In the genomic region with DNA sequence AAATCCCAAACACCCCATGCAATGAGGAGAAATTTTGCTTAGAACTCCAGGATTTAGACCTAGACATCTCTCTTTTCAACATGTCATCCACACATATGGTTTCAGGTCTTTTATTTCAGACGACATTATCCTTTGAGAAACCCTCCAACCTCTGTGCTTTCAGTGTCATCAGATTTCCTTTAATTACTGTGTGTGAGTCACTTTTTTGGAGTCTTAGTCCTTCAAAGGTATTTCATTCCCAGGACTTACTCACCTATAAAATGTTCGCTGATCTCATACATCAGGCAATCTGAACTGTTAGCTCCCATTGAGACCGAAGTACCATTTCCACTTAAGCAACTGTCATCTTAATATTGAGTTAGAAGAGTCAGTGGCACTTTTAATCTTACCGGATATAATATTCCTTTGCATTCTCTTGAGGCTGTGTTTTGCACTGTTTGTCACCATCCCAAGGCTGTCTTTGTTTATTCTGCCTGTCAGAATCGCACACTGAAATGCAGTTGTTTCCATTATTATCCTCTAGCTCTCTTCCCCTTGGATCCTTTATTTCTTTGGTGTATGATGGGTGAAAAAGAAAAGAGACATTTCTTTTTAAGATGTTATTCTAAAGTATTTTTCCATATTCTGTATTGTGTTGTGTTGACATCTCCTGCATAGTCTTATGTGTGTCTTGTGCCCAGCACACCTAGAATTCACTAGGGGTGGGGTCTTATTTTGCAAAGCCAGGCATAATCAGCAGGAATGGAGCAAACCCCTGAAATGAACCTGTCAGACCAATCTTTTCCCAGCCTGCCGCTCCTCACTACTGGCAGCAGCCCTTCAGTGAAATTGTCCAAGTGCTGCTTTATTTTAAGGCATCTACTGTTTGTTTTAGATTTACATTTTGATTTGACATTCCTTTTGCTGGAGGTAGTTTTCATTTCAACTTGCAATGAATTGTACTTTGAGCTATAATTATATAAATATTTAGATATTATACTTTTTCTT, we compare ENCODE assay signal across 12 cellular contexts.
DNase-seq lines count a peak whose midpoint lies in the region; ATAC-seq and TF ChIP-seq lines count a peak whose summit lies in the region.
"Had no signal": no experiment of that assay in that cellular context is flagged by ENCODE, and none has a peak within 500 bp of the region (broad histone marks: within the 10 kb centered on the region; RNA-seq: fewer than 3 reads in every experiment).

No MANE protein-coding gene starts in this region.

- peaks cover 39% of the 10 kb centered on the region for H3F3A ChIP-seq in SK-N-SH (replicated peaks; ENCODE audit: insufficient read depth)

- TF ChIP-seq EP300 in SK-N-SH (IDR thresholded peaks at IDR 0.05; ENCODE audit: borderline replicate concordance in 1 of 2, low read depth in 1 of 2, low read length in 1 of 2) = peak in 1 of 2 experiments; percentile 69; a peak in 1 of 4 replicates

- ATAC-seq in activated T-cell treated with anti-CD3 and anti-CD28 coated beads, Interleukin-2, amount 50 U/mL, for 4 hours = no peak
- ATAC-seq in foreskin keratinocyte = peak; percentile 99
- ATAC-seq in GM19023 (IDR thresholded peaks at IDR 0.05; ENCODE audit: unreplicated experiment) = no peak
- no peak for ATAC-seq in activated CD4-positive, alpha-beta T cell treated with anti-CD3 and anti-CD28 coated beads for 36 hours
- ATAC-seq: T-helper 17 cell had no signal

- H3K4me1 ChIP-seq in SK-N-SH (ENCODE audit: control insufficient read depth in 1 of 2, insufficient read depth in 2 of 2, low read depth in 1 of 2, low read length in 1 of 2) = peaks cover 0 to 14% of the 10 kb centered on the region in 2 experiments; a peak in 3 of 4 replicates
- peaks cover 33% of the 10 kb centered on the region for H3K4me1 ChIP-seq in foreskin keratinocyte
- H3K4me1 ChIP-seq in vagina = peaks cover 15% of the 10 kb centered on the region

- H3K9me3 ChIP-seq in SK-N-SH (no peaks in the 10 kb centered on the region), vagina (no peaks in the 10 kb centered on the region)
- H3K9me3 ChIP-seq: thyroid gland had no signal

- peaks cover 14% of the 10 kb centered on the region for H3K9me3 Mint-ChIP-seq in activated T-cell treated with anti-CD3 and anti-CD28 coated beads, Interleukin-2, amount 50 U/mL, for 24 hours
- peaks cover 2% of the 10 kb centered on the region for H3K9me3 Mint-ChIP-seq in activated T-cell treated with anti-CD3 and anti-CD28 coated beads, Interleukin-2, amount 50 U/mL, for 4 hours
- H3K9me3 Mint-ChIP-seq in activated CD4-positive, alpha-beta T cell treated with anti-CD3 and anti-CD28 coated beads for 36 hours (ENCODE audit: low read depth) = no peaks in the 10 kb centered on the region

- peaks cover 64% of the 10 kb centered on the region for H3K79me2 ChIP-seq in SK-N-SH (ENCODE audit: insufficient read depth)

- 18% methylated on average over 6 of the region's 6 CpGs for WGBS in SK-N-SH (ENCODE audit: low lambda C conversion rate)

- DNase-seq in activated T-cell treated with anti-CD3 and anti-CD28 coated beads, Interleukin-2, amount 50 U/mL, for 24 hours = no peak
- no peak for DNase-seq in activated T-cell treated with anti-CD3 and anti-CD28 coated beads, Interleukin-2, amount 50 U/mL, for 4 hours
- no peak for DNase-seq in SK-N-SH
- DNase-seq in foreskin keratinocyte = peak; percentile 64 to 85
- DNase-seq in vagina (ENCODE audit: extremely low spot score in 2 of 2) = no peak
- DNase-seq in NCI-H1930 (lab: John Stamatoyannopoulos, UW) = no peak
- no peak for DNase-seq in activated CD4-positive, alpha-beta T cell treated with anti-CD3 and anti-CD28 coated beads for 36 hours
- DNase-seq: anterior cingulate cortex, NCI-H82, T-helper 17 cell had no signal

- peaks cover 12% of the 10 kb centered on the region for H3K4me1 Mint-ChIP-seq in activated T-cell treated with anti-CD3 and anti-CD28 coated beads, Interleukin-2, amount 50 U/mL, for 24 hours (ENCODE audit: low read depth)
- peaks cover 5% of the 10 kb centered on the region for H3K4me1 Mint-ChIP-seq in activated T-cell treated with anti-CD3 and anti-CD28 coated beads, Interleukin-2, amount 50 U/mL, for 4 hours (ENCODE audit: low read depth)
- peaks cover 10% of the 10 kb centered on the region for H3K4me1 Mint-ChIP-seq in activated CD4-positive, alpha-beta T cell treated with anti-CD3 and anti-CD28 coated beads for 36 hours

- no peaks in the 10 kb centered on the region for H3K9me2 ChIP-seq in SK-N-SH

- H2AFZ ChIP-seq in SK-N-SH (ENCODE audit: low read depth) = no peak overlapping the region

- CTCF ChIA-PET in SK-N-SH (lab: Yijun Ruan, JAX) = interaction anchor here (0.5 to 1.2 kb wide), 3 partner anchors 11 to 253 kb away, joined by 3 to 4 read pairs (median 3); no protein-coding TSS in a partner anchor
- CTCF ChIA-PET in activated CD4-positive, alpha-beta T cell treated with anti-CD3 and anti-CD28 coated beads for 36 hours (lab: Charles Lee) = no interaction called here

- H3K27me3 ChIP-seq in SK-N-SH (ENCODE audit: insufficient read depth) (no peaks in the 10 kb centered on the region), foreskin keratinocyte (no peaks in the 10 kb centered on the region), vagina (no peaks in the 10 kb centered on the region)
- H3K27me3 ChIP-seq: thyroid gland had no signal

- POLR2A ChIA-PET in SK-N-SH (lab: Yijun Ruan, JAX) = no interaction called here
- POLR2A ChIA-PET in activated CD4-positive, alpha-beta T cell treated with anti-CD3 and anti-CD28 coated beads for 36 hours (lab: Charles Lee) = no interaction called here

- peak overlapping the region; percentile 41; the same call in 1 of the 2 replicates for H3K9ac ChIP-seq in SK-N-SH

- H3K27ac Mint-ChIP-seq in activated T-cell treated with anti-CD3 and anti-CD28 coated beads, Interleukin-2, amount 50 U/mL, for 24 hours = peak overlapping the region; percentile 6
- no peak overlapping the region for H3K27ac Mint-ChIP-seq in activated CD4-positive, alpha-beta T cell treated with anti-CD3 and anti-CD28 coated beads for 36 hours
- H3K27ac Mint-ChIP-seq: T-helper 17 cell had no signal

- peaks cover 39% of the 10 kb centered on the region for H3K36me3 Mint-ChIP-seq in activated T-cell treated with anti-CD3 and anti-CD28 coated beads, Interleukin-2, amount 50 U/mL, for 24 hours (ENCODE audit: low read depth)
- peaks cover 18% of the 10 kb centered on the region for H3K36me3 Mint-ChIP-seq in activated T-cell treated with anti-CD3 and anti-CD28 coated beads, Interleukin-2, amount 50 U/mL, for 4 hours (ENCODE audit: insufficient read depth)
- peaks cover 13% of the 10 kb centered on the region for H3K36me3 Mint-ChIP-seq in activated CD4-positive, alpha-beta T cell treated with anti-CD3 and anti-CD28 coated beads for 36 hours (ENCODE audit: low read depth)

- peak overlapping the region; percentile 69 for H3K4me2 ChIP-seq in SK-N-SH

- H3K27ac ChIP-seq in SK-N-SH (ENCODE audit: low read depth in 2 of 2, low read length in 1 of 2) = peak overlapping the region; percentile 87 to 92
- H3K27ac ChIP-seq in foreskin keratinocyte = no peak overlapping the region
- peak overlapping the region; percentile 39 for H3K27ac ChIP-seq in vagina
- H3K27ac ChIP-seq: thyroid gland had no signal

- intact Hi-C loops in vagina (cut with DNase I) = no loop called here
- intact Hi-C loops in activated CD4-positive, alpha-beta T cell treated with anti-CD3 and anti-CD28 coated beads for 36 hours (cut with DNase I, micrococcal nuclease) = no loop called here

- H4K20me1 ChIP-seq in SK-N-SH (ENCODE audit: insufficient read depth) = no peaks in the 10 kb centered on the region; the same call in 1 of the 2 replicates

- no peak overlapping the region for H3K4me3 Mint-ChIP-seq in activated T-cell treated with anti-CD3 and anti-CD28 coated beads, Interleukin-2, amount 50 U/mL, for 24 hours
- no peak overlapping the region for H3K4me3 Mint-ChIP-seq in activated T-cell treated with anti-CD3 and anti-CD28 coated beads, Interleukin-2, amount 50 U/mL, for 4 hours
- no peak overlapping the region for H3K4me3 Mint-ChIP-seq in activated CD4-positive, alpha-beta T cell treated with anti-CD3 and anti-CD28 coated beads for 36 hours
- H3K4me3 Mint-ChIP-seq: T-helper 17 cell had no signal

- H3K36me3 ChIP-seq in SK-N-SH (replicated peaks in 1 of 2; ENCODE audit: control insufficient read depth in 1 of 2, insufficient read depth in 2 of 2, low read length in 1 of 2) (peaks cover 19 to 29% of the 10 kb centered on the region in 2 experiments), vagina (no peaks in the 10 kb centered on the region)
- H3K36me3 ChIP-seq: thyroid gland had no signal

- no peak for TF ChIP-seq CTCF in SK-N-SH (IDR thresholded peaks at IDR 0.05)
- no peak for TF ChIP-seq CTCF in foreskin keratinocyte (conservative IDR thresholded peaks at IDR 0.05)
- no peak for TF ChIP-seq CTCF in vagina (IDR thresholded peaks at IDR 0.05)

- H3K27me3 Mint-ChIP-seq in activated T-cell treated with anti-CD3 and anti-CD28 coated beads, Interleukin-2, amount 50 U/mL, for 24 hours = no peaks in the 10 kb centered on the region
- H3K27me3 Mint-ChIP-seq in activated T-cell treated with anti-CD3 and anti-CD28 coated beads, Interleukin-2, amount 50 U/mL, for 4 hours (ENCODE audit: low read depth) = no peaks in the 10 kb centered on the region
- no peaks in the 10 kb centered on the region for H3K27me3 Mint-ChIP-seq in activated CD4-positive, alpha-beta T cell treated with anti-CD3 and anti-CD28 coated beads for 36 hours
- H3K27me3 Mint-ChIP-seq: T-helper 17 cell had no signal

- no peak for TF ChIP-seq POLR2A in vagina (IDR thresholded peaks at IDR 0.05)

- TF ChIP-seq RAD21 in SK-N-SH (IDR thresholded peaks at IDR 0.05; ENCODE audit: low read length) = no peak

- H3K4me3 ChIP-seq in SK-N-SH (ENCODE audit: low read depth in 2 of 2, low read length in 1 of 2) = peak overlapping the region in 1 of 2 experiments; percentile 51; a peak in 2 of 4 replicates
- no peak overlapping the region for H3K4me3 ChIP-seq in vagina
- H3K4me3 ChIP-seq: thyroid gland had no signal

TF ChIP-seq in SK-N-SH, 30 proteins besides CTCF, POLR2A, EP300 and RAD21 (continues in another document):
- TF ChIP-seq RXRA (IDR thresholded peaks at IDR 0.05; ENCODE audit: borderline replicate concordance, low read depth) = peak; percentile 48; the same call in 1 of the 2 replicates
- peak; percentile 71 for TF ChIP-seq TCF12 (IDR thresholded peaks at IDR 0.05)
- TF ChIP-seq, protein P1, sequence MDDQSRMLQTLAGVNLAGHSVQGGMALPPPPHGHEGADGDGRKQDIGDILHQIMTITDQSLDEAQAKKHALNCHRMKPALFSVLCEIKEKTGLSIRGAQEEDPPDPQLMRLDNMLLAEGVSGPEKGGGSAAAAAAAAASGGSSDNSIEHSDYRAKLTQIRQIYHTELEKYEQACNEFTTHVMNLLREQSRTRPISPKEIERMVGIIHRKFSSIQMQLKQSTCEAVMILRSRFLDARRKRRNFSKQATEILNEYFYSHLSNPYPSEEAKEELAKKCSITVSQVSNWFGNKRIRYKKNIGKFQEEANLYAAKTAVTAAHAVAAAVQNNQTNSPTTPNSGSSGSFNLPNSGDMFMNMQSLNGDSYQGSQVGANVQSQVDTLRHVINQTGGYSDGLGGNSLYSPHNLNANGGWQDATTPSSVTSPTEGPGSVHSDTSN (IDR thresholded peaks at IDR 0.05) = peak; percentile 68
- 0 out of 2 replicates have a peak, but pooled peaks have one; percentile 28 for TF ChIP-seq MEF2A (IDR thresholded peaks at IDR 0.05; ENCODE audit: borderline replicate concordance, low read depth)
- peak; percentile 83 for TF ChIP-seq JUND (IDR thresholded peaks at IDR 0.05)

Comparison
In these comparisons a context has a peak if more than half of its experiments do, and no peak if none do; other contexts are left out.
1. DNase-seq: peak in foreskin keratinocyte (2 of 2); none in activated T-cell treated with anti-CD3 and anti-CD28 coated beads, Interleukin-2, amount 50 U/mL, for 24 hours (single experiment), activated T-cell treated with anti-CD3 and anti-CD28 coated beads, Interleukin-2, amount 50 U/mL, for 4 hours (single experiment), SK-N-SH (single experiment), vagina (0 of 2), NCI-H1930 (0 of 2) and activated CD4-positive, alpha-beta T cell treated with anti-CD3 and anti-CD28 coated beads for 36 hours (single experiment).